2 cellular contexts compared by ENCODE assay signal in genomic region chr7:46576950-46577349, GRCh38.
TF ChIP-seq lines count a peak whose summit lies in the region.

No MANE protein-coding gene starts in this region.

TF ChIP-seq in IMR-90, 13 proteins besides CTCF, POLR2A, EP300 and RAD21:
- TF ChIP-seq SMC3 (IDR thresholded peaks at IDR 0.05; ENCODE audit: low read depth, low read length) (no peak), USF2 (IDR thresholded peaks at IDR 0.05; ENCODE audit: low read depth, low read length) (no peak), NFE2L2 (IDR thresholded peaks at IDR 0.05; ENCODE audit: low read depth, low read length) (no peak), ELK1 (IDR thresholded peaks at IDR 0.05; ENCODE audit: borderline replicate concordance, low read depth, low read length) (no peak), RCOR1 (IDR thresholded peaks at IDR 0.05; ENCODE audit: insufficient replicate concordance, low read length) (no peak), MAZ (IDR thresholded peaks at IDR 0.05; ENCODE audit: borderline replicate concordance, low read depth, low read length) (no peak), FOS (IDR thresholded peaks at IDR 0.05; ENCODE audit: low read depth, low read length) (no peak), RFX5 (IDR thresholded peaks at IDR 0.05; ENCODE audit: low read depth, low read length) (no peak), MXI1 (IDR thresholded peaks at IDR 0.05; ENCODE audit: borderline replicate concordance, low read depth, low read length) (no peak), CHD1 (IDR thresholded peaks at IDR 0.05; ENCODE audit: low read depth, low read length) (no peak), MAFK (IDR thresholded peaks at IDR 0.05; ENCODE audit: low read depth, low read length) (no peak), CEBPB (IDR thresholded peaks at IDR 0.05; ENCODE audit: low read depth, low read length) (no peak), BHLHE40 (IDR thresholded peaks at IDR 0.05; ENCODE audit: low read depth, low read length) (no peak)

TF ChIP-seq in endothelial cell of umbilical vein, 7 proteins besides CTCF, POLR2A, EP300 and RAD21:
- peak; percentile 66 for TF ChIP-seq POLR2AphosphoS5 (IDR thresholded peaks at IDR 0.05; ENCODE audit: insufficient read depth, low read depth, low read length)
- peak; percentile 70 for TF ChIP-seq JUN (IDR thresholded peaks at IDR 0.05; ENCODE audit: borderline replicate concordance, insufficient read depth, insufficient read length, low read depth)
- no peak for TF ChIP-seq MYC (IDR thresholded peaks at IDR 0.05; ENCODE audit: low read depth, low read length)
- peak; percentile 83 for TF ChIP-seq FOS (IDR thresholded peaks at IDR 0.05; ENCODE audit: borderline replicate concordance, insufficient read depth, low read length)
- TF ChIP-seq GATA2 (IDR thresholded peaks at IDR 0.05; ENCODE audit: insufficient read depth, insufficient read length, low read depth, low read length), result peak; percentile 92
- no peak for TF ChIP-seq MAX (IDR thresholded peaks at IDR 0.05; ENCODE audit: insufficient read depth, insufficient read length)
- TF ChIP-seq EZH2 (IDR thresholded peaks at IDR 0.05; ENCODE audit: borderline replicate concordance, low read depth, low read length, severe bottlenecking), result no peak
